1 cellular context compared by ENCODE assay signal in the genomic region with DNA sequence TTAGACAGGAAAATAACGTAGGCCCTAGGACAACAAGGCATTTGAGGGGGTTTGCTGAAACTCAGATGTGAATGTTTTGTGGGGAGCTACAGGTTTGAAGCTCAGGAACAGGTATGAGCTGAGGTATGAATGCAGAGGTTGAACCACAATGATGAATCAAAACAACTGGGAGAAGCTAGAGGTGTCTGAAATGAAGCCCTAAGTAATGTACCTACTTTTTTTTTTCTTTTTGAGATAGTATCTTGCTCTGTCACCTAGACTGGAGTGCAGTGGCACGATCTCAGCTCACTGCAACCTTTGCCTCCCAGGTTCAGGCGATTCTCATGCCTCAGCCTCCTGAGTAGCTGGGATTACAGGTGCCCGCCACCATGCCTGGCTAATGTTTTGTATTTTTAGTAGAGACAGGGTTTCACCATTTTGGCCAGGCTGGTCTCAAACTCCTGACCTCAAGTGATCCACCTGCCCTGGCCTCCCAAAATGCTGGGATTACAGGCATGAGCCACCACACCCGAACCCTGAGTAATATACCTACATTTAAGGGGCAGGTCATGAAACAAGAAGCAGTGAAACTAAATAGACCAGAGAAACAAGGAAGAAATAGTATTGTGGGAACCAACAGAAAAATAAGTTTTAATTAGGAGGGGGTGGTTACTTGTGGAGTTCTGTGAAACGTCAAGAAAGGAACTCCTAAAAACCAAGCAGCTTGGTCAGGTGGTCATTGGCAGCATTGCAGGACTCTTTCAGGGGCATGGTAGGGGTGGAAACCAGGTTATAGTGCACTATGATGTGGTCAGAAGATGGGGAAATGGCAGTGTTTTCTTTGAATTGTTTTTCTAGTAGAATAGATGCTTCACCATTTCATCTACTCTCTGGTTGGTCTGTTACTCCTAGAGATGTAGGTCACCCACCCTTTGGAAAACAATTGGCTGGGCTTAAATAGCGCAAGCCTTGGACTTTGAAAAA.
A peak's percentile ranks its signal among the peaks of the same experiment; 100 is the strongest.
TF ChIP-seq lines count a peak whose summit lies in the region.

No MANE protein-coding gene starts in this region.

TF ChIP-seq in K562, 482 proteins besides CTCF, POLR2A, EP300 and RAD21 (continued from another document):
- TF ChIP-seq, protein P1, sequence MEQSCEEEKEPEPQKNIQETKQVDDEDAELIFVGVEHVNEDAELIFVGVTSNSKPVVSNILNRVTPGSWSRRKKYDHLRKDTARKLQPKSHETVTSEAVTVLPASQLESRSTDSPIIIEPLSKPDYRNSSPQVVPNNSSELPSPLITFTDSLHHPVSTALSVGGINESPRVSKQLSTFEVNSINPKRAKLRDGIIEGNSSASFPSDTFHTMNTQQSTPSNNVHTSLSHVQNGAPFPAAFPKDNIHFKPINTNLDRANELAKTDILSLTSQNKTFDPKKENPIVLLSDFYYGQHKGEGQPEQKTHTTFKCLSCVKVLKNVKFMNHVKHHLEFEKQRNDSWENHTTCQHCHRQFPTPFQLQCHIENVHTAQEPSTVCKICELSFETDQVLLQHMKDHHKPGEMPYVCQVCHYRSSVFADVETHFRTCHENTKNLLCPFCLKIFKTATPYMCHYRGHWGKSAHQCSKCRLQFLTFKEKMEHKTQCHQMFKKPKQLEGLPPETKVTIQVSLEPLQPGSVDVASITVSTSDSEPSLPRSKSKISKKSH (CRISPR knock-in tag; IDR thresholded peaks at IDR 0.05): no peak
- TF ChIP-seq STAT5B (CRISPR knock-in tag; IDR thresholded peaks at IDR 0.05) (no peak), RBM17 (IDR thresholded peaks at IDR 0.05; ENCODE audit: borderline replicate concordance, low read depth, low read length) (no peak), POLR2B (IDR thresholded peaks at IDR 0.05; ENCODE audit: low read depth, partially characterized antibody) (no peak), ATF1 (CRISPR knock-in tag; IDR thresholded peaks at IDR 0.05) (no peak), ATF1 (tag; IDR thresholded peaks at IDR 0.05) (no peak), DPF2 (IDR thresholded peaks at IDR 0.05) (peak; percentile 47; the same call in 1 of the 2 replicates), SMAD2 (IDR thresholded peaks at IDR 0.05; ENCODE audit: low read depth, low read length) (no peak), ARID2 (IDR thresholded peaks at IDR 0.05) (no peak), DACH1 (IDR thresholded peaks at IDR 0.05; ENCODE audit: partially characterized antibody) (no peak), CEBPG (CRISPR knock-in tag; IDR thresholded peaks at IDR 0.05) (no peak), CEBPG (tag; conservative IDR thresholded peaks at IDR 0.05 in 1 of 2, IDR thresholded peaks at IDR 0.05 in 1 of 2) (no peak), MTA2 (IDR thresholded peaks at IDR 0.05; ENCODE audit: low read depth) (no peak), HDAC6 (IDR thresholded peaks at IDR 0.05; ENCODE audit: low read depth, low read length) (no peak), HDAC2 (IDR thresholded peaks at IDR 0.05) (no peak), U2AF1 (optimal IDR thresholded peaks at IDR 0.05; ENCODE audit: low read depth, low read length) (no peak), ZNF41 (CRISPR knock-in tag; conservative IDR thresholded peaks at IDR 0.05) (no peak), TRIM24 (IDR thresholded peaks at IDR 0.05) (no peak), NR1H2 (CRISPR knock-in tag; IDR thresholded peaks at IDR 0.05) (no peak), GTF2E2 (tag; IDR thresholded peaks at IDR 0.05) (no peak), SMAD4 (CRISPR knock-in tag; conservative IDR thresholded peaks at IDR 0.05) (peak; percentile 39), TOE1 (IDR thresholded peaks at IDR 0.05; ENCODE audit: borderline replicate concordance) (no peak), TOE1 (CRISPR knock-in tag; IDR thresholded peaks at IDR 0.05; ENCODE audit: borderline replicate concordance, low read depth) (no peak), ELF1 (tag; IDR thresholded peaks at IDR 0.05) (no peak), BACH1 (tag; IDR thresholded peaks at IDR 0.05) (no peak), NFIX (CRISPR knock-in tag; IDR thresholded peaks at IDR 0.05; ENCODE audit: low read depth) (no peak), XRCC4 (IDR thresholded peaks at IDR 0.05; ENCODE audit: extremely low read depth, insufficient read depth, insufficient read length) (no peak), POLR2AphosphoS2 (IDR thresholded peaks at IDR 0.05; ENCODE audit: low read length) (no peak), ZFX (CRISPR knock-in tag; IDR thresholded peaks at IDR 0.05) (no peak)
- TF ChIP-seq, protein P2, sequence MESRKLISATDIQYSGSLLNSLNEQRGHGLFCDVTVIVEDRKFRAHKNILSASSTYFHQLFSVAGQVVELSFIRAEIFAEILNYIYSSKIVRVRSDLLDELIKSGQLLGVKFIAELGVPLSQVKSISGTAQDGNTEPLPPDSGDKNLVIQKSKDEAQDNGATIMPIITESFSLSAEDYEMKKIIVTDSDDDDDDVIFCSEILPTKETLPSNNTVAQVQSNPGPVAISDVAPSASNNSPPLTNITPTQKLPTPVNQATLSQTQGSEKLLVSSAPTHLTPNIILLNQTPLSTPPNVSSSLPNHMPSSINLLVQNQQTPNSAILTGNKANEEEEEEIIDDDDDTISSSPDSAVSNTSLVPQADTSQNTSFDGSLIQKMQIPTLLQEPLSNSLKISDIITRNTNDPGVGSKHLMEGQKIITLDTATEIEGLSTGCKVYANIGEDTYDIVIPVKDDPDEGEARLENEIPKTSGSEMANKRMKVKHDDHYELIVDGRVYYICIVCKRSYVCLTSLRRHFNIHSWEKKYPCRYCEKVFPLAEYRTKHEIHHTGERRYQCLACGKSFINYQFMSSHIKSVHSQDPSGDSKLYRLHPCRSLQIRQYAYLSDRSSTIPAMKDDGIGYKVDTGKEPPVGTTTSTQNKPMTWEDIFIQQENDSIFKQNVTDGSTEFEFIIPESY (CRISPR knock-in tag; IDR thresholded peaks at IDR 0.05): no peak
- TF ChIP-seq, protein P3, sequence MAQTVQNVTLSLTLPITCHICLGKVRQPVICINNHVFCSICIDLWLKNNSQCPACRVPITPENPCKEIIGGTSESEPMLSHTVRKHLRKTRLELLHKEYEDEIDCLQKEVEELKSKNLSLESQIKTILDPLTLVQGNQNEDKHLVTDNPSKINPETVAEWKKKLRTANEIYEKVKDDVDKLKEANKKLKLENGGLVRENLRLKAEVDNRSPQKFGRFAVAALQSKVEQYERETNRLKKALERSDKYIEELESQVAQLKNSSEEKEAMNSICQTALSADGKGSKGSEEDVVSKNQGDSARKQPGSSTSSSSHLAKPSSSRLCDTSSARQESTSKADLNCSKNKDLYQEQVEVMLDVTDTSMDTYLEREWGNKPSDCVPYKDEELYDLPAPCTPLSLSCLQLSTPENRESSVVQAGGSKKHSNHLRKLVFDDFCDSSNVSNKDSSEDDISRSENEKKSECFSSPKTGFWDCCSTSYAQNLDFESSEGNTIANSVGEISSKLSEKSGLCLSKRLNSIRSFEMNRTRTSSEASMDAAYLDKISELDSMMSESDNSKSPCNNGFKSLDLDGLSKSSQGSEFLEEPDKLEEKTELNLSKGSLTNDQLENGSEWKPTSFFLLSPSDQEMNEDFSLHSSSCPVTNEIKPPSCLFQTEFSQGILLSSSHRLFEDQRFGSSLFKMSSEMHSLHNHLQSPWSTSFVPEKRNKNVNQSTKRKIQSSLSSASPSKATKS (CRISPR knock-in tag; IDR thresholded peaks at IDR 0.05): no peak
- TF ChIP-seq, protein P4, sequence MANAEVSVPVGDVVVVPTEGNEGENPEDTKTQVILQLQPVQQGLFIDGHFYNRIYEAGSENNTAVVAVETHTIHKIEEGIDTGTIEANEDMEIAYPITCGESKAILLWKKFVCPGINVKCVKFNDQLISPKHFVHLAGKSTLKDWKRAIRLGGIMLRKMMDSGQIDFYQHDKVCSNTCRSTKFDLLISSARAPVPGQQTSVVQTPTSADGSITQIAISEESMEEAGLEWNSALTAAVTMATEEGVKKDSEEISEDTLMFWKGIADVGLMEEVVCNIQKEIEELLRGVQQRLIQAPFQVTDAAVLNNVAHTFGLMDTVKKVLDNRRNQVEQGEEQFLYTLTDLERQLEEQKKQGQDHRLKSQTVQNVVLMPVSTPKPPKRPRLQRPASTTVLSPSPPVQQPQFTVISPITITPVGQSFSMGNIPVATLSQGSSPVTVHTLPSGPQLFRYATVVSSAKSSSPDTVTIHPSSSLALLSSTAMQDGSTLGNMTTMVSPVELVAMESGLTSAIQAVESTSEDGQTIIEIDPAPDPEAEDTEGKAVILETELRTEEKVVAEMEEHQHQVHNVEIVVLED (CRISPR knock-in tag; IDR thresholded peaks at IDR 0.05): no peak
- TF ChIP-seq, protein P5, sequence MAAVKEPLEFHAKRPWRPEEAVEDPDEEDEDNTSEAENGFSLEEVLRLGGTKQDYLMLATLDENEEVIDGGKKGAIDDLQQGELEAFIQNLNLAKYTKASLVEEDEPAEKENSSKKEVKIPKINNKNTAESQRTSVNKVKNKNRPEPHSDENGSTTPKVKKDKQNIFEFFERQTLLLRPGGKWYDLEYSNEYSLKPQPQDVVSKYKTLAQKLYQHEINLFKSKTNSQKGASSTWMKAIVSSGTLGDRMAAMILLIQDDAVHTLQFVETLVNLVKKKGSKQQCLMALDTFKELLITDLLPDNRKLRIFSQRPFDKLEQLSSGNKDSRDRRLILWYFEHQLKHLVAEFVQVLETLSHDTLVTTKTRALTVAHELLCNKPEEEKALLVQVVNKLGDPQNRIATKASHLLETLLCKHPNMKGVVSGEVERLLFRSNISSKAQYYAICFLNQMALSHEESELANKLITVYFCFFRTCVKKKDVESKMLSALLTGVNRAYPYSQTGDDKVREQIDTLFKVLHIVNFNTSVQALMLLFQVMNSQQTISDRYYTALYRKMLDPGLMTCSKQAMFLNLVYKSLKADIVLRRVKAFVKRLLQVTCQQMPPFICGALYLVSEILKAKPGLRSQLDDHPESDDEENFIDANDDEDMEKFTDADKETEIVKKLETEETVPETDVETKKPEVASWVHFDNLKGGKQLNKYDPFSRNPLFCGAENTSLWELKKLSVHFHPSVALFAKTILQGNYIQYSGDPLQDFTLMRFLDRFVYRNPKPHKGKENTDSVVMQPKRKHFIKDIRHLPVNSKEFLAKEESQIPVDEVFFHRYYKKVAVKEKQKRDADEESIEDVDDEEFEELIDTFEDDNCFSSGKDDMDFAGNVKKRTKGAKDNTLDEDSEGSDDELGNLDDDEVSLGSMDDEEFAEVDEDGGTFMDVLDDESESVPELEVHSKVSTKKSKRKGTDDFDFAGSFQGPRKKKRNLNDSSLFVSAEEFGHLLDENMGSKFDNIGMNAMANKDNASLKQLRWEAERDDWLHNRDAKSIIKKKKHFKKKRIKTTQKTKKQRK (IDR thresholded peaks at IDR 0.05; ENCODE audit: borderline replicate concordance, low read depth, low read length): no peak
- TF ChIP-seq, protein P6, sequence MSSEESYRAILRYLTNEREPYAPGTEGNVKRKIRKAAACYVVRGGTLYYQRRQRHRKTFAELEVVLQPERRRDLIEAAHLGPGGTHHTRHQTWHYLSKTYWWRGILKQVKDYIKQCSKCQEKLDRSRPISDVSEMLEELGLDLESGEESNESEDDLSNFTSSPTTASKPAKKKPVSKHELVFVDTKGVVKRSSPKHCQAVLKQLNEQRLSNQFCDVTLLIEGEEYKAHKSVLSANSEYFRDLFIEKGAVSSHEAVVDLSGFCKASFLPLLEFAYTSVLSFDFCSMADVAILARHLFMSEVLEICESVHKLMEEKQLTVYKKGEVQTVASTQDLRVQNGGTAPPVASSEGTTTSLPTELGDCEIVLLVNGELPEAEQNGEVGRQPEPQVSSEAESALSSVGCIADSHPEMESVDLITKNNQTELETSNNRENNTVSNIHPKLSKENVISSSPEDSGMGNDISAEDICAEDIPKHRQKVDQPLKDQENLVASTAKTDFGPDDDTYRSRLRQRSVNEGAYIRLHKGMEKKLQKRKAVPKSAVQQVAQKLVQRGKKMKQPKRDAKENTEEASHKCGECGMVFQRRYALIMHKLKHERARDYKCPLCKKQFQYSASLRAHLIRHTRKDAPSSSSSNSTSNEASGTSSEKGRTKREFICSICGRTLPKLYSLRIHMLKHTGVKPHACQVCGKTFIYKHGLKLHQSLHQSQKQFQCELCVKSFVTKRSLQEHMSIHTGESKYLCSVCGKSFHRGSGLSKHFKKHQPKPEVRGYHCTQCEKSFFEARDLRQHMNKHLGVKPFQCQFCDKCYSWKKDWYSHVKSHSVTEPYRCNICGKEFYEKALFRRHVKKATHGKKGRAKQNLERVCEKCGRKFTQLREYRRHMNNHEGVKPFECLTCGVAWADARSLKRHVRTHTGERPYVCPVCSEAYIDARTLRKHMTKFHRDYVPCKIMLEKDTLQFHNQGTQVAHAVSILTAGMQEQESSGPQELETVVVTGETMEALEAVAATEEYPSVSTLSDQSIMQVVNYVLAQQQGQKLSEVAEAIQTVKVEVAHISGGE (CRISPR knock-in tag; IDR thresholded peaks at IDR 0.05): no peak
